Comparison of ENCODE assay signal across 20 cellular contexts in genomic region chr22:46374663-46375474, GRCh38. TPM values are rescaled to one million over a fixed set of nuclear protein-coding genes. Genes with fewer than 3 reads are reported as not detected.
DNase-seq lines count a peak whose midpoint lies in the region; ATAC-seq and TF ChIP-seq lines count a peak whose summit lies in the region.
"Had no signal": no experiment of that assay in that cellular context is flagged by ENCODE, and none has a peak within 500 bp of the region (broad histone marks: within the 10 kb centered on the region; RNA-seq: fewer than 3 reads in every experiment).

No MANE protein-coding gene starts in this region.

- H3K4me1 ChIP-seq in CD8-positive, alpha-beta T cell (ENCODE audit: insufficient read depth, low read length), result peaks cover 48% of the 10 kb centered on the region
- H3K4me1 ChIP-seq in left lung, result peaks cover 8 to 14% of the 10 kb centered on the region in 2 donors

- peak in 1 of 7 experiments; percentile 7 for DNase-seq in CD8-positive, alpha-beta T cell
- DNase-seq in T-helper 17 cell (no peak), left lung (peak; percentile 79 to 88), glomerular visceral epithelial cell (ENCODE audit: extremely low spot score) (no peak), MG63 (no peak), NCI-H2107 treated with DMSO at 0.1 percent for 48 hours (lab: John Stamatoyannopoulos, UW; ENCODE audit: unreplicated experiment) (no peak)
- DNase-seq: activated CD4-positive, alpha-beta T cell treated with anti-CD3 and anti-CD28 coated beads, Interleukin-2, amount 50 U/mL, for 1 hour; AML-193; endodermal cell; GM23248; mesenchymal stem cell; NCI-H1694 treated with DMSO at 0.1 percent for 48 hours; NCI-H446 treated with DMSO at 0.1 percent for 48 hours; occipital lobe; stimulated activated naive CD4-positive, alpha-beta T cell treated with Interleukin-2 at 50 U/mL for 16 hours had no signal

- POLR2A ChIA-PET in CD8-positive, alpha-beta T cell (lab: Charles Lee), result no interaction called here

- no peak overlapping the region for H3K4me3 Mint-ChIP-seq in CD8-positive, alpha-beta T cell
- peak overlapping the region; percentile 74 for H3K4me3 Mint-ChIP-seq in T-helper 17 cell
- no peak overlapping the region for H3K4me3 Mint-ChIP-seq in stimulated activated memory B cell treated with anti-CD40 and anti-IgM and Interleukin-4, amounts not matched to agents 10 μg/mL and 1 μg/mL and 100 μg/mL, for 72 hours
- H3K4me3 Mint-ChIP-seq: endodermal cell had no signal

- no peaks in the 10 kb centered on the region for H3K27me3 ChIP-seq in CD8-positive, alpha-beta T cell (ENCODE audit: insufficient read depth, low read length)
- H3K27me3 ChIP-seq in left lung (peaks cover 0 to 18% of the 10 kb centered on the region in 2 donors), MG63 (no peaks in the 10 kb centered on the region)

- ATAC-seq in CD8-positive, alpha-beta T cell, result no peak
- no peak for ATAC-seq in T-helper 17 cell
- ATAC-seq in left lung, result peak; percentile 69
- no peak for ATAC-seq in stimulated activated memory B cell treated with anti-CD40 and anti-IgM and Interleukin-4, amounts not matched to agents 10 μg/mL and 1 μg/mL and 100 μg/mL, for 72 hours
- no peak for ATAC-seq in HG03280 (IDR thresholded peaks at IDR 0.05; ENCODE audit: unreplicated experiment)

- no peaks in the 10 kb centered on the region for H3K36me3 ChIP-seq in CD8-positive, alpha-beta T cell (ENCODE audit: insufficient read depth, low read length)
- H3K36me3 ChIP-seq in left lung (no peaks in the 10 kb centered on the region), MG63 (no peaks in the 10 kb centered on the region)
- H3K36me3 ChIP-seq: SJCRH30 had no signal

- H3K27me3 Mint-ChIP-seq in CD8-positive, alpha-beta T cell (ENCODE audit: low read depth), result peaks cover 4% of the 10 kb centered on the region
- H3K27me3 Mint-ChIP-seq in T-helper 17 cell, result no peaks in the 10 kb centered on the region
- H3K27me3 Mint-ChIP-seq in stimulated activated memory B cell treated with anti-CD40 and anti-IgM and Interleukin-4, amounts not matched to agents 10 μg/mL and 1 μg/mL and 100 μg/mL, for 72 hours, result no peaks in the 10 kb centered on the region
- H3K27me3 Mint-ChIP-seq: activated naive CD8-positive, alpha-beta T cell had no signal

- peaks cover 39% of the 10 kb centered on the region for H3K4me1 Mint-ChIP-seq in CD8-positive, alpha-beta T cell (ENCODE audit: low read depth)
- H3K4me1 Mint-ChIP-seq in T-helper 17 cell, result peaks cover 37% of the 10 kb centered on the region
- peaks cover 7% of the 10 kb centered on the region for H3K4me1 Mint-ChIP-seq in stimulated activated memory B cell treated with anti-CD40 and anti-IgM and Interleukin-4, amounts not matched to agents 10 μg/mL and 1 μg/mL and 100 μg/mL, for 72 hours

- intact Hi-C loops in CD8-positive, alpha-beta T cell (cut with DNase I, micrococcal nuclease), result no loop called here
- intact Hi-C loops in left lung (cut with DNase I), result no loop called here

- no peak for TF ChIP-seq CTCF in CD8-positive, alpha-beta T cell (IDR thresholded peaks at IDR 0.05)
- no peak for TF ChIP-seq CTCF in left lung (IDR thresholded peaks at IDR 0.05)

- H3K27ac Mint-ChIP-seq in CD8-positive, alpha-beta T cell, result peak overlapping the region; percentile 60
- H3K27ac Mint-ChIP-seq in T-helper 17 cell, result no peak overlapping the region
- H3K27ac Mint-ChIP-seq in stimulated activated memory B cell treated with anti-CD40 and anti-IgM and Interleukin-4, amounts not matched to agents 10 μg/mL and 1 μg/mL and 100 μg/mL, for 72 hours, result peak overlapping the region; percentile 16
- H3K27ac Mint-ChIP-seq: activated naive CD8-positive, alpha-beta T cell; endodermal cell had no signal

- CTCF ChIA-PET in CD8-positive, alpha-beta T cell (lab: Charles Lee), result no interaction called here

- H3K9me3 Mint-ChIP-seq in CD8-positive, alpha-beta T cell, result peaks cover 7% of the 10 kb centered on the region
- peaks cover 9% of the 10 kb centered on the region for H3K9me3 Mint-ChIP-seq in stimulated activated memory B cell treated with anti-CD40 and anti-IgM and Interleukin-4, amounts not matched to agents 10 μg/mL and 1 μg/mL and 100 μg/mL, for 72 hours

- H3K36me3 Mint-ChIP-seq in CD8-positive, alpha-beta T cell, result peaks cover 2% of the 10 kb centered on the region
- peaks cover 3% of the 10 kb centered on the region for H3K36me3 Mint-ChIP-seq in T-helper 17 cell (ENCODE audit: low read depth)
- peaks cover 73% of the 10 kb centered on the region for H3K36me3 Mint-ChIP-seq in stimulated activated memory B cell treated with anti-CD40 and anti-IgM and Interleukin-4, amounts not matched to agents 10 μg/mL and 1 μg/mL and 100 μg/mL, for 72 hours

- no peaks in the 10 kb centered on the region for H3K9me3 ChIP-seq in CD8-positive, alpha-beta T cell (ENCODE audit: low read length)
- H3K9me3 ChIP-seq in T-helper 17 cell (ENCODE audit: control insufficient read depth, low read length, poor library complexity, severe bottlenecking) (no peaks in the 10 kb centered on the region), left lung (peaks cover 0 to 10% of the 10 kb centered on the region in 2 donors), MG63 (no peaks in the 10 kb centered on the region)

- no peak overlapping the region for H3K27ac ChIP-seq in CD8-positive, alpha-beta T cell (ENCODE audit: low read depth, low read length)
- H3K27ac ChIP-seq in left lung, result no peak overlapping the region
- H3K27ac ChIP-seq: GM23248, SJCRH30 had no signal

- no peak overlapping the region for H3K4me3 ChIP-seq in CD8-positive, alpha-beta T cell (ENCODE audit: low read depth, low read length)
- no peak overlapping the region for H3K4me3 ChIP-seq in left lung
- no peak overlapping the region for H3K4me3 ChIP-seq in MG63
- H3K4me3 ChIP-seq: GM23248, SJCRH30, smooth muscle cell had no signal

RNA-seq across cellular contexts. Expression of gene TRMU, which starts 39.4 kb away (rescaled TPM):
- total RNA-seq in CD8-positive, alpha-beta T cell, result 10 to 100 TPM; 51.0 to 56.3 TPM
- 10 to 100 TPM; 47.5 to 54.8 TPM for total RNA-seq in T-helper 17 cell
- 10 to 100 TPM; 34.1 to 35.8 TPM for total RNA-seq in left lung
- total RNA-seq in MG63 (2014; rRNA removed; shearing (Covaris generic); ENCODE audit: low replicate concordance), result 53.9 and 62.1 TPM in 2 replicates

Comparison
In these comparisons a context has a peak if more than half of its experiments do, and no peak if none do; other contexts are left out.
1. DNase-seq: peak in left lung (2 of 2); none in T-helper 17 cell (0 of 3), glomerular visceral epithelial cell (single experiment), MG63 (single experiment) and NCI-H2107 treated with DMSO at 0.1 percent for 48 hours (single experiment).